ENCODE assay signal across 10 cellular contexts in the genomic region with DNA sequence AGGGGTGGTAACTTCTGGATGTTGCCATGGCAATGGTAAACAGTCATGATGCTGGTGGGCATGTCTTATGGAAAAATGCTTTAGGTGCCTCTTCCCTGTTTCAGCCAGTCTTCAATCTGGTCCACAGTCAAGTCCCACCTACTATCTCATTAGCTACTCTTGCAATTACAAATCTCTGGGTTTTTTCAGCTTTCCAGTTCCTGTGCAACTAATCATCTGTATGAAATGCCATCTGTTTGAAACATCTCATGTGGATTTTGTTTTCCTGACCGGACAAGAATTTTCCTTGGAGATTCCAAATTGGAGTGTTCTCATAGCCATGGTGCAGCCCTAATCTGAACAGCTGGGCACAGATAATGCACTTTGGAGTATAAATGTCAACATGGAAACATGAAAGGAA. TPM values are rescaled to one million over a fixed set of nuclear protein-coding genes. Genes with fewer than 3 reads are reported as not detected.
"Had no signal": no experiment of that assay in that cellular context is flagged by ENCODE, and none has a peak within 500 bp of the region (broad histone marks: within the 10 kb centered on the region; RNA-seq: fewer than 3 reads in every experiment).

No MANE protein-coding gene starts in this region.

- H3K27ac ChIP-seq: GM23248, HL-60 had no signal

- DNase-seq: GM23248, GOT3, H7, HFFc6, KG1 had no signal

- FAIRE-seq: HTR-8/SVneo had no signal

- H3K4me3 ChIP-seq: GM23248, HAP-1 had no signal

- H3K36me3 ChIP-seq: HAP-1 had no signal

- H2AFZ ChIP-seq: GM23248 had no signal

- H3K4me1 ChIP-seq: HAP-1 had no signal

- H3K9me3 ChIP-seq: HAP-1 had no signal

- ATAC-seq: HCT116 had no signal

- H3K9ac ChIP-seq: GM23248 had no signal

RNA-seq across cellular contexts. Expression of gene CALN1, which starts 41.3 kb away (rescaled TPM):
- total RNA-seq: GM23248, HFFc6 had no signal
- polyA plus RNA-seq: GM23248, IgD-negative memory B cell had no signal
